20 cellular contexts compared by ENCODE assay signal in the genomic region with DNA sequence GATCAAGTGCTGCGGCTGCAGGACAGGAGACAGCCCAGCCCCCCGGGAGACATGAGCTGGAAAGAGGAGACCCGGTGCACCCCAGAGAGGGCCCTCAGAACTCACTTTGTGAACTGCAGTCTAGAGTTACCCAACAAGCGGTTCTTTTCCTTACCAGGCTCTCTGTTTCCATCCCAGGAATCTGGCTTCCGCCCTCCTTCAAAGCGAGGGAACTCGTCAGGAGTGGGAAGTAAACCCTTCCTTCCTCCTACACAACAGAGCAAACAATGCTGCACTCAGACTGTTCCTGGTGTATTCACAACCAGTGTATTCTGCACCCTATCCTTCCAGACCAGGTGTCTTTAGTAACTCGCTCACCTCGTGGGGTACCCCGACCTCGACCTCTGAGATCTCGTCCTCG. TPM values are rescaled to one million over a fixed set of nuclear protein-coding genes. Genes with fewer than 3 reads are reported as not detected.
"Had no signal": no experiment of that assay in that cellular context is flagged by ENCODE, and none has a peak within 500 bp of the region (broad histone marks: within the 10 kb centered on the region; RNA-seq: fewer than 3 reads in every experiment).

No MANE protein-coding gene starts in this region.

- H3K36me3 ChIP-seq: ovary, uterus had no signal

- H3K4me3 ChIP-seq: heart left ventricle, lower lobe of right lung, neural progenitor cell, ovary, right atrium auricular region, smooth muscle cell, suprapubic skin, thyroid gland, uterus had no signal

- H3K4me1 ChIP-seq: foreskin keratinocyte, uterus had no signal

- H3K27me3 ChIP-seq: foreskin keratinocyte, heart left ventricle, neural progenitor cell, ovary, right atrium auricular region, suprapubic skin, thyroid gland, uterus had no signal

- ATAC-seq: foreskin keratinocyte; left lobe of liver; lower lobe of right lung; natural killer cell; stimulated activated naive CD8-positive, alpha-beta T cell treated with anti-CD3 and anti-CD28 coated beads, Interleukin-15, Interleukin-2, amounts not matched to agents 100 U/mL and 50 U/mL, for 24 hours had no signal

- H3K4me2 ChIP-seq: neural progenitor cell, smooth muscle cell had no signal

- H3K36me3 Mint-ChIP-seq: natural killer cell had no signal

- H3K27me3 Mint-ChIP-seq: memory B cell, type B pancreatic cell had no signal

- H3K27ac ChIP-seq: foreskin keratinocyte, lower lobe of right lung, neural progenitor cell, ovary, right atrium auricular region, suprapubic skin, thyroid gland, uterus had no signal

- DNase-seq: effector memory CD4-positive, alpha-beta T cell; foreskin keratinocyte; heart left ventricle; hypothalamus; kidney glomerular epithelial cell; lower lobe of right lung; natural killer cell; ovary; stimulated activated CD4-positive, alpha-beta T cell treated with anti-CD3 and anti-CD28 coated beads, Interleukin-2, amount 100 ng/mL, for 48 hours; stimulated activated naive CD8-positive, alpha-beta T cell treated with anti-CD3 and anti-CD28 coated beads, Interleukin-15, Interleukin-2, amounts not matched to agents 100 U/mL and 50 U/mL, for 24 hours; thyroid gland; uterus had no signal

- H3K4me3 Mint-ChIP-seq: memory B cell, mesothelial cell of epicardium, natural killer cell, neural progenitor cell, type B pancreatic cell had no signal

- H3K27ac Mint-ChIP-seq: memory B cell, mesothelial cell of epicardium, natural killer cell, neural progenitor cell, type B pancreatic cell had no signal

- H3K9me3 Mint-ChIP-seq: memory B cell, mesothelial cell of epicardium, natural killer cell, neural progenitor cell, type B pancreatic cell had no signal

- H2AFZ ChIP-seq: neural progenitor cell had no signal

RNA-seq across cellular contexts. Expression of gene SFT2D3, which starts 8.0 kb away (rescaled TPM):
- polyA plus RNA-seq: smooth muscle cell had no signal
